1 cellular context compared by ENCODE assay signal in the genomic region with DNA sequence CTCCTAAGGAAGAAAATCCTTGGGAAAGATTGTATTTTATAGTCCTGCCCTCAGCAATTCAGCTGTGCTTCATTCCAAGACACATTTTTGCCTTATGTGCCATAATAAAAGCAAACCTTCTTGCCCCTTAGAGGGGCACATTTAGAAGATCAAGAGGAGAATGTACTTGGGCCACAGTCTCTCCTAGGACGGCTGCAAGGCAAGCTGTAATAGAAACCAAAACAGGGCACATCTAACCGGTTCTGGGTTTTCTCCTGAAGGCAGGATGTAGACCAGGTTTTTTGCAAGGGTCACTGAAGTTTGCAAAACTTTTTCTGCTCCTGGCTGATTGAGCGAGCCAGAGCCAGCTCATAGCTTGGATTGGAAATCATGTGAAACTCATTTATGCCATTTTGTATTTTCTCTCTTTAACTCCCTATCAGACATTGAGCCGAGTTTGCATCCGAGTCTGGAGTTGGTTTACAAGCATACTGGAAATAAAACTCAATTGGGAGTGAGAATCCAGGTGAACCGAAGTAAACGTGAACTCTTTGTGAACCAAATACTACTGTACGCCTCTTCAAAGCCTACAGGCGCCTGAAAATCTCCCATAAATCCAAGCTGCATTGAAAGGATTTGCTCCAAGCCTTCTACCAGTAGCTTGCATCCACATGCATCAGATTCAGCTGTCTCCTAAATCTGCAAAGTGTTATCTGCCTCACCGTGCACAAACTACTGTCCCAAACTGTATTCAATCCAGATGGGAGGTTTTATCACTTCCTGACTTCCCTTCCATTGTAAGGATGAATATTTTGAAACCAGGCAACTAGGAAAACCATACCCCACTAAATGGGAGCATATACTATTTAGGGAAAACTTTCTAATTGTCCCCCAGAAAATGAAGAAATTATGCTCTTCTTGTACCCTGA.
TF ChIP-seq lines count a peak whose summit lies in the region.

No MANE protein-coding gene starts in this region.

TF ChIP-seq in SK-N-SH treated with all-trans-retinoic acid at 6 μM for 48 hours, 23 proteins besides CTCF, POLR2A, EP300 and RAD21 (continued from another document):
- TF ChIP-seq, protein P1, sequence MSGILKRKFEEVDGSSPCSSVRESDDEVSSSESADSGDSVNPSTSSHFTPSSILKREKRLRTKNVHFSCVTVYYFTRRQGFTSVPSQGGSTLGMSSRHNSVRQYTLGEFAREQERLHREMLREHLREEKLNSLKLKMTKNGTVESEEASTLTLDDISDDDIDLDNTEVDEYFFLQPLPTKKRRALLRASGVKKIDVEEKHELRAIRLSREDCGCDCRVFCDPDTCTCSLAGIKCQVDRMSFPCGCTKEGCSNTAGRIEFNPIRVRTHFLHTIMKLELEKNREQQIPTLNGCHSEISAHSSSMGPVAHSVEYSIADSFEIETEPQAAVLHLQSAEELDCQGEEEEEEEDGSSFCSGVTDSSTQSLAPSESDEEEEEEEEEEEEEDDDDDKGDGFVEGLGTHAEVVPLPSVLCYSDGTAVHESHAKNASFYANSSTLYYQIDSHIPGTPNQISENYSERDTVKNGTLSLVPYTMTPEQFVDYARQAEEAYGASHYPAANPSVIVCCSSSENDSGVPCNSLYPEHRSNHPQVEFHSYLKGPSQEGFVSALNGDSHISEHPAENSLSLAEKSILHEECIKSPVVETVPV (CRISPR knock-in tag; IDR thresholded peaks at IDR 0.05) = no peak
- TF ChIP-seq ZNF8 (CRISPR knock-in tag; IDR thresholded peaks at IDR 0.05) (no peak), OSR1 (CRISPR knock-in tag; IDR thresholded peaks at IDR 0.05) (no peak), TCF4 (CRISPR knock-in tag; IDR thresholded peaks at IDR 0.05; ENCODE audit: borderline replicate concordance) (no peak)
- TF ChIP-seq, protein P2, sequence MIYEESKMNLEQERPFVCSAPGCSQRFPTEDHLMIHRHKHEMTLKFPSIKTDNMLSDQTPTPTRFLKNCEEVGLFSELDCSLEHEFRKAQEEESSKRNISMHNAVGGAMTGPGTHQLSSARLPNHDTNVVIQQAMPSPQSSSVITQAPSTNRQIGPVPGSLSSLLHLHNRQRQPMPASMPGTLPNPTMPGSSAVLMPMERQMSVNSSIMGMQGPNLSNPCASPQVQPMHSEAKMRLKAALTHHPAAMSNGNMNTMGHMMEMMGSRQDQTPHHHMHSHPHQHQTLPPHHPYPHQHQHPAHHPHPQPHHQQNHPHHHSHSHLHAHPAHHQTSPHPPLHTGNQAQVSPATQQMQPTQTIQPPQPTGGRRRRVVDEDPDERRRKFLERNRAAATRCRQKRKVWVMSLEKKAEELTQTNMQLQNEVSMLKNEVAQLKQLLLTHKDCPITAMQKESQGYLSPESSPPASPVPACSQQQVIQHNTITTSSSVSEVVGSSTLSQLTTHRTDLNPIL (CRISPR knock-in tag; IDR thresholded peaks at IDR 0.05; ENCODE audit: low read depth) = no peak
- TF ChIP-seq, protein P3, sequence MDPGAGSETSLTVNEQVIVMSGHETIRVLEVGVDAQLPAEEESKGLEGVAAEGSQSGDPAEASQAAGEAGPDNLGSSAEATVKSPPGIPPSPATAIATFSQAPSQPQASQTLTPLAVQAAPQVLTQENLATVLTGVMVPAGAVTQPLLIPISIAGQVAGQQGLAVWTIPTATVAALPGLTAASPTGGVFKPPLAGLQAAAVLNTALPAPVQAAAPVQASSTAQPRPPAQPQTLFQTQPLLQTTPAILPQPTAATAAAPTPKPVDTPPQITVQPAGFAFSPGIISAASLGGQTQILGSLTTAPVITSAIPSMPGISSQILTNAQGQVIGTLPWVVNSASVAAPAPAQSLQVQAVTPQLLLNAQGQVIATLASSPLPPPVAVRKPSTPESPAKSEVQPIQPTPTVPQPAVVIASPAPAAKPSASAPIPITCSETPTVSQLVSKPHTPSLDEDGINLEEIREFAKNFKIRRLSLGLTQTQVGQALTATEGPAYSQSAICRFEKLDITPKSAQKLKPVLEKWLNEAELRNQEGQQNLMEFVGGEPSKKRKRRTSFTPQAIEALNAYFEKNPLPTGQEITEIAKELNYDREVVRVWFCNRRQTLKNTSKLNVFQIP (CRISPR knock-in tag; IDR thresholded peaks at IDR 0.05; ENCODE audit: borderline replicate concordance, low read depth) = no peak
